13 cellular contexts compared by ENCODE assay signal in the genomic region with DNA sequence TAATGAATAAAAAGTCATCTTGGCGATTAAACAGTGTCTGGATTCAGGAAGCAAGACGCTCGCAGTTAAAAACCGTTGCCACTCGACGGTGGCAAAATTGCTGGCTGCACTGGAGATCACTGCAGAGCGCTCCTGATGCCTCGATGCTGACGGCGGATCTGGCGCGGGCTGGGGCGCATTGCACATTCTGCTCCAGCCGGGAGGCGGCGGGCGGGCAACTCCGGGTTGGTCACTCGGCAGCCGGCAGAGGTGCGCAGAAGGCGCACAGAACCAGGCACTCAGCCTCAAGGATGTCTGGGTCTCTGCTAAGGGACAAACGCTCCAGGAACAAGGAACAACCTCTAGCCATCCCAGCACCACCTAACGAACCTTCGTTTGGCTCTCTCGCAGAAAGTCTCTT.
DNase-seq lines count a peak whose midpoint lies in the region; ATAC-seq, FAIRE-seq and TF ChIP-seq lines count a peak whose summit lies in the region.
"Had no signal": no experiment of that assay in that cellular context is flagged by ENCODE, and none has a peak within 500 bp of the region (broad histone marks: within the 10 kb centered on the region; RNA-seq: fewer than 3 reads in every experiment).

No MANE protein-coding gene starts in this region.

- H3K9me2 ChIP-seq in SK-N-SH = no peaks in the 10 kb centered on the region

- ATAC-seq in GM21529 (IDR thresholded peaks at IDR 0.05; ENCODE audit: unreplicated experiment) = no peak
- no peak for ATAC-seq in HG03571 (IDR thresholded peaks at IDR 0.05; ENCODE audit: unreplicated experiment)
- ATAC-seq: body of pancreas had no signal

- H4K20me1 ChIP-seq in SK-N-SH (ENCODE audit: insufficient read depth) = no peaks in the 10 kb centered on the region
- H4K20me1 ChIP-seq: BLaER1 had no signal

- POLR2A ChIA-PET in SK-N-SH (lab: Yijun Ruan, JAX) = no interaction called here

- no peak for TF ChIP-seq EP300 in SK-N-SH (IDR thresholded peaks at IDR 0.05; ENCODE audit: borderline replicate concordance in 1 of 2, low read depth in 1 of 2, low read length in 1 of 2)

- intact Hi-C loops in left ventricle myocardium inferior (cut with micrococcal nuclease) (no loop called here), kidney (cut with DNase I) (no loop called here), testis (cut with DNase I; ENCODE audit: low total_unique reads) (no loop called here)

- H3K27me3 ChIP-seq in left ventricle myocardium inferior (ENCODE audit: low read depth) = peaks cover 87% of the 10 kb centered on the region
- H3K27me3 ChIP-seq in right atrium auricular region = peaks cover 10 to 19% of the 10 kb centered on the region in 2 donors
- H3K27me3 ChIP-seq in SK-N-SH (ENCODE audit: insufficient read depth) = peaks cover 34% of the 10 kb centered on the region
- H3K27me3 ChIP-seq in testis = no peaks in the 10 kb centered on the region
- H3K27me3 ChIP-seq: BLaER1 had no signal

- peaks cover 30% of the 10 kb centered on the region for H3K4me1 ChIP-seq in left ventricle myocardium inferior
- peaks cover 0 to 28% of the 10 kb centered on the region in 2 donors for H3K4me1 ChIP-seq in right atrium auricular region
- no peaks in the 10 kb centered on the region for H3K4me1 ChIP-seq in SK-N-SH (ENCODE audit: control insufficient read depth in 1 of 2, insufficient read depth in 2 of 2, low read depth in 1 of 2, low read length in 1 of 2)
- peaks cover 0 to 2% of the 10 kb centered on the region in 2 donors for H3K4me1 ChIP-seq in kidney (ENCODE audit: control insufficient read depth in 1 of 2, insufficient read depth in 1 of 2, low read depth in 1 of 2, low read length in 2 of 2)
- peaks cover 3% of the 10 kb centered on the region for H3K4me1 ChIP-seq in testis
- H3K4me1 ChIP-seq: BLaER1 had no signal

- TF ChIP-seq CTCF in left ventricle myocardium inferior (IDR thresholded peaks at IDR 0.05; ENCODE audit: borderline replicate concordance) (no peak), right atrium auricular region (IDR thresholded peaks at IDR 0.05) (no peak), SK-N-SH (IDR thresholded peaks at IDR 0.05) (no peak), kidney (IDR thresholded peaks at IDR 0.05; ENCODE audit: borderline replicate concordance, extremely low read depth, insufficient read depth) (no peak), testis (IDR thresholded peaks at IDR 0.05) (no peak)

- H3K4me3 ChIP-seq in left ventricle myocardium inferior (peak overlapping the region; percentile 57), right atrium auricular region (no peak overlapping the region), SK-N-SH (ENCODE audit: low read depth in 2 of 2, low read length in 1 of 2) (no peak overlapping the region), kidney (ENCODE audit: low read length in 2 of 2) (no peak overlapping the region), testis (no peak overlapping the region)
- H3K4me3 ChIP-seq: BLaER1, body of pancreas, thyroid gland had no signal

- FAIRE-seq in kidney (lab: Jason Lieb, UNC) = no peak
- FAIRE-seq: endothelial cell of umbilical vein had no signal

- H3K27ac ChIP-seq in left ventricle myocardium inferior (replicated peaks) (no peak overlapping the region), right atrium auricular region (no peak overlapping the region), SK-N-SH (ENCODE audit: low read depth in 2 of 2, low read length in 1 of 2) (no peak overlapping the region), kidney (ENCODE audit: low read depth in 2 of 2, low read length in 2 of 2) (no peak overlapping the region), testis (no peak overlapping the region)
- H3K27ac ChIP-seq: BLaER1, body of pancreas, thyroid gland had no signal

- no peak overlapping the region for H2AFZ ChIP-seq in SK-N-SH (ENCODE audit: low read depth)

- 5% methylated on average over 18 of the region's 26 CpGs for WGBS in SK-N-SH (ENCODE audit: low lambda C conversion rate)
- 3% methylated on average over 16 to 26 of the region's 26 CpGs for WGBS in testis, 2 donors

- CTCF ChIA-PET in SK-N-SH (lab: Yijun Ruan, JAX) = interaction anchor here (0.8 to 2.3 kb wide), 2 partner anchors 379 to 535 kb away, joined by 5 to 6 read pairs; no protein-coding TSS in a partner anchor

- H3K9ac ChIP-seq in SK-N-SH (no peak overlapping the region), kidney (ENCODE audit: low read length in 2 of 2) (no peak overlapping the region)
- H3K9ac ChIP-seq: BLaER1 had no signal

- no peaks in the 10 kb centered on the region for H3F3A ChIP-seq in SK-N-SH (replicated peaks; ENCODE audit: insufficient read depth)

- DNase-seq in left ventricle myocardium inferior (no peak), right atrium auricular region (ENCODE audit: low spot score) (no peak), SK-N-SH (peak; percentile 44), kidney (peak; percentile 75), testis (peak; percentile 57), SIG-M5 treated with dmso at 0.1 percent for 504 hours (lab: John Stamatoyannopoulos, UW; ENCODE audit: unreplicated experiment) (no peak)
- DNase-seq: HCEC 1CT, thyroid gland had no signal

- H3K79me2 ChIP-seq in SK-N-SH (ENCODE audit: insufficient read depth) = no peaks in the 10 kb centered on the region

- no peaks in the 10 kb centered on the region for H3K9me3 ChIP-seq in left ventricle myocardium inferior (replicated peaks)
- no peaks in the 10 kb centered on the region for H3K9me3 ChIP-seq in right atrium auricular region
- no peaks in the 10 kb centered on the region for H3K9me3 ChIP-seq in SK-N-SH
- H3K9me3 ChIP-seq in kidney (ENCODE audit: control insufficient read depth in 1 of 2, low read length in 2 of 2) = no peaks in the 10 kb centered on the region
- no peaks in the 10 kb centered on the region for H3K9me3 ChIP-seq in testis
- H3K9me3 ChIP-seq: body of pancreas, thyroid gland had no signal

- H3K4me2 ChIP-seq in SK-N-SH = no peak overlapping the region
- H3K4me2 ChIP-seq: BLaER1 had no signal

- no peak for TF ChIP-seq RAD21 in SK-N-SH (IDR thresholded peaks at IDR 0.05; ENCODE audit: low read length)

- H3K36me3 ChIP-seq in left ventricle myocardium inferior (no peaks in the 10 kb centered on the region), right atrium auricular region (no peaks in the 10 kb centered on the region), SK-N-SH (replicated peaks in 1 of 2; ENCODE audit: control insufficient read depth in 1 of 2, insufficient read depth in 2 of 2, low read length in 1 of 2) (no peaks in the 10 kb centered on the region), kidney (ENCODE audit: control insufficient read depth in 1 of 2, insufficient read depth in 2 of 2, low read length in 2 of 2) (no peaks in the 10 kb centered on the region), testis (ENCODE audit: low read depth, missing control alignments) (no peaks in the 10 kb centered on the region)
- H3K36me3 ChIP-seq: BLaER1, thyroid gland had no signal

- no peak for TF ChIP-seq POLR2A in testis (IDR thresholded peaks at IDR 0.05)

TF ChIP-seq in SK-N-SH, 30 proteins besides CTCF, POLR2A, EP300 and RAD21 (continues in another document):
- TF ChIP-seq FOXM1 (IDR thresholded peaks at IDR 0.05; ENCODE audit: low read depth) (no peak), USF1 (IDR thresholded peaks at IDR 0.05; ENCODE audit: borderline replicate concordance, low read depth) (no peak), EZH2phosphoT487 (IDR thresholded peaks at IDR 0.05; ENCODE audit: borderline replicate concordance, low read depth) (no peak), FOSL2 (IDR thresholded peaks at IDR 0.05; ENCODE audit: borderline replicate concordance, low read depth) (no peak), FOXJ3 (CRISPR knock-in tag; IDR thresholded peaks at IDR 0.05) (no peak), SIN3A (IDR thresholded peaks at IDR 0.05; ENCODE audit: borderline replicate concordance, low read depth, low read length) (no peak), REST (IDR thresholded peaks at IDR 0.05; ENCODE audit: low read depth, low read length) (no peak)
- TF ChIP-seq, protein P1, sequence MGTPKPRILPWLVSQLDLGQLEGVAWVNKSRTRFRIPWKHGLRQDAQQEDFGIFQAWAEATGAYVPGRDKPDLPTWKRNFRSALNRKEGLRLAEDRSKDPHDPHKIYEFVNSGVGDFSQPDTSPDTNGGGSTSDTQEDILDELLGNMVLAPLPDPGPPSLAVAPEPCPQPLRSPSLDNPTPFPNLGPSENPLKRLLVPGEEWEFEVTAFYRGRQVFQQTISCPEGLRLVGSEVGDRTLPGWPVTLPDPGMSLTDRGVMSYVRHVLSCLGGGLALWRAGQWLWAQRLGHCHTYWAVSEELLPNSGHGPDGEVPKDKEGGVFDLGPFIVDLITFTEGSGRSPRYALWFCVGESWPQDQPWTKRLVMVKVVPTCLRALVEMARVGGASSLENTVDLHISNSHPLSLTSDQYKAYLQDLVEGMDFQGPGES (IDR thresholded peaks at IDR 0.05; ENCODE audit: low read depth, low read length) = no peak

Comparison
In these comparisons a context has a peak if more than half of its experiments do, and no peak if none do; other contexts are left out.
1. DNase-seq: peak in SK-N-SH (single experiment), kidney (single experiment) and testis (single experiment); none in left ventricle myocardium inferior (single experiment), right atrium auricular region (single experiment) and SIG-M5 treated with dmso at 0.1 percent for 504 hours (single experiment).